ENCODE assay signal across 22 cellular contexts in genomic region chr15:75212200-75212858, GRCh38. TPM values are rescaled to one million over a fixed set of nuclear protein-coding genes. Genes with fewer than 3 reads are reported as not detected.
DNase-seq lines count a peak whose midpoint lies in the region; ATAC-seq, FAIRE-seq and TF ChIP-seq lines count a peak whose summit lies in the region.
"Had no signal": no experiment of that assay in that cellular context is flagged by ENCODE, and none has a peak within 500 bp of the region (broad histone marks: within the 10 kb centered on the region; RNA-seq: fewer than 3 reads in every experiment).

No MANE protein-coding gene starts in this region.

- H2BK5ac ChIP-seq in mesenchymal stem cell (ENCODE audit: low read depth, low read length, poor library complexity, severe bottlenecking): no peak overlapping the region

- peaks cover 3% of the 10 kb centered on the region for H3K79me1 ChIP-seq in mesenchymal stem cell (replicated peaks; ENCODE audit: low read length, poor library complexity, severe bottlenecking)

- intact Hi-C loops in HepG2 (cut with micrococcal nuclease; ENCODE audit: unreplicated experiment): no loop called here
- intact Hi-C loops in right lobe of liver (cut with DNase I): no loop called here

- H2AFZ ChIP-seq in HepG2 (ENCODE audit: low read length) (no peak overlapping the region), mesenchymal stem cell (ENCODE audit: low read depth, low read length) (no peak overlapping the region)

- H3K79me2 ChIP-seq in HepG2 (ENCODE audit: insufficient read depth, low read length): peaks cover 35% of the 10 kb centered on the region

- no peak for ATAC-seq in HepG2
- ATAC-seq in right lobe of liver: no peak
- no peak for ATAC-seq in GM21529 (IDR thresholded peaks at IDR 0.05; ENCODE audit: unreplicated experiment)

- H2AK5ac ChIP-seq in mesenchymal stem cell (ENCODE audit: low read length, severe bottlenecking): no peak overlapping the region

- TF ChIP-seq RAD21 in HepG2 (CRISPR knock-in tag; IDR thresholded peaks at IDR 0.05): no peak

- DNase-seq in HepG2 (ENCODE audit: low spot score): no peak
- no peak for DNase-seq in right lobe of liver
- no peak for DNase-seq in RWPE1 (ENCODE audit: low spot score)
- DNase-seq in mesenchymal stem cell: no peak
- no peak for DNase-seq in NCI-H510A treated with DMSO at 0.1 percent for 48 hours (lab: John Stamatoyannopoulos, UW)
- DNase-seq in GM20000 (ENCODE audit: low spot score): no peak
- DNase-seq: COR-L47, H9, KBM-7, NCI-H1417 treated with DMSO at 0.1 percent for 48 hours, NCI-H2029 treated with DMSO at 0.1 percent for 48 hours, NCI-H2171 treated with DMSO at 0.1 percent for 48 hours, NCI-H446 treated with DMSO at 0.1 percent for 48 hours, NCI-H748 treated with DMSO at 0.1 percent for 48 hours, OCI-M1, SIG-M5 had no signal

- H3K4me3 ChIP-seq in HepG2 (replicated peaks in 1 of 3; ENCODE audit: insufficient read depth in 1 of 3, low read depth in 2 of 3, low read length in 3 of 3) (no peak overlapping the region), right lobe of liver (no peak overlapping the region), mesenchymal stem cell (ENCODE audit: insufficient read depth in 1 of 2, low read depth in 1 of 2, low read length in 2 of 2) (no peak overlapping the region)
- H3K4me3 ChIP-seq: A549 had no signal

- no peak overlapping the region for H3K18ac ChIP-seq in mesenchymal stem cell (ENCODE audit: low read depth in 1 of 2, low read length in 2 of 2)

- H3K9me3 ChIP-seq in HepG2 (ENCODE audit: low read length): no peaks in the 10 kb centered on the region
- no peaks in the 10 kb centered on the region for H3K9me3 ChIP-seq in right lobe of liver
- H3K9me3 ChIP-seq in mesenchymal stem cell (ENCODE audit: control insufficient read depth, low read length): no peaks in the 10 kb centered on the region
- H3K9me3 ChIP-seq: A549 had no signal

- no TSS peak for BruUV-seq in HepG2 (replicated peaks; lab: Mats Ljungman, UMichigan)

- H2BK12ac ChIP-seq in mesenchymal stem cell (ENCODE audit: low read length in 2 of 2): no peak overlapping the region

- H4K8ac ChIP-seq in mesenchymal stem cell (ENCODE audit: low read length): no peak overlapping the region

- no peak overlapping the region for H3K23ac ChIP-seq in mesenchymal stem cell (ENCODE audit: low read length in 2 of 2)

- H4K20me1 ChIP-seq in HepG2 (ENCODE audit: insufficient read depth, low read length): peaks cover 67% of the 10 kb centered on the region

- no peak for FAIRE-seq in HepG2 (lab: Jason Lieb, UNC)
- FAIRE-seq: A549, HTR-8/SVneo had no signal

- H3K9ac ChIP-seq in HepG2 (ENCODE audit: insufficient read depth, low read depth, low read length) (no peak overlapping the region), mesenchymal stem cell (ENCODE audit: low read length) (peak overlapping the region; percentile 34)

- H2BK15ac ChIP-seq in mesenchymal stem cell (ENCODE audit: low read depth, poor library complexity, severe bottlenecking): no peak overlapping the region

- H4K91ac ChIP-seq in mesenchymal stem cell (ENCODE audit: low read length): no peak overlapping the region

- H3K4me2 ChIP-seq in HepG2 (ENCODE audit: low read depth, low read length) (no peak overlapping the region), mesenchymal stem cell (ENCODE audit: low read length, poor library complexity, severe bottlenecking) (no peak overlapping the region)
- H3K4me2 ChIP-seq: A549 had no signal

- in situ Hi-C loops in HepG2 (cut with HindIII; ENCODE audit: extremely low pct_ligation_motif_present, low pct_unique_long_range_greater_than_20kb): no loop called here

- POLR2A ChIA-PET in HepG2 (lab: Yijun Ruan, JAX): no interaction called here
- POLR2A ChIA-PET in RWPE1 (lab: Yijun Ruan, JAX; ENCODE audit: low non-redundant PET): no interaction called here

- H3K4ac ChIP-seq in mesenchymal stem cell (ENCODE audit: low read depth in 1 of 2, low read length in 2 of 2): no peak overlapping the region

- H3K4me1 ChIP-seq in HepG2 (ENCODE audit: insufficient read depth, low read length) (peaks cover 6% of the 10 kb centered on the region; the same call in 1 of the 2 replicates), right lobe of liver (no peaks in the 10 kb centered on the region), mesenchymal stem cell (ENCODE audit: control insufficient read depth, insufficient read depth, low read depth, low read length) (peaks cover 15% of the 10 kb centered on the region)
- H3K4me1 ChIP-seq: A549 had no signal

- H3K36me3 ChIP-seq in HepG2 (replicated peaks in 1 of 2; ENCODE audit: control insufficient read depth in 1 of 2, insufficient read depth in 2 of 2, low read length in 2 of 2) (peaks cover 47 to 58% of the 10 kb centered on the region in 2 experiments; a peak in 4 of 5 replicates), right lobe of liver (peaks cover 0 to 14% (median 9%) of the 10 kb centered on the region in 4 donors), mesenchymal stem cell (ENCODE audit: control insufficient read depth in 1 of 2, insufficient read depth in 2 of 2, low read depth in 1 of 2, low read length in 2 of 2) (peaks cover 46 to 60% of the 10 kb centered on the region in 2 experiments)

- no peak for TF ChIP-seq CTCF in HepG2 (CRISPR knock-in tag; IDR thresholded peaks at IDR 0.05)
- TF ChIP-seq CTCF in right lobe of liver (IDR thresholded peaks at IDR 0.05): no peak
- TF ChIP-seq CTCF in RWPE1 (conservative IDR thresholded peaks at IDR 0.05; ENCODE audit: low read depth): no peak
- no peak for TF ChIP-seq CTCF in GM20000 (IDR thresholded peaks at IDR 0.05; ENCODE audit: extremely low read depth, missing control alignments)

- no peak overlapping the region for H3K27ac ChIP-seq in HepG2 (ENCODE audit: extremely low read length, insufficient read depth, low read length)
- no peak overlapping the region for H3K27ac ChIP-seq in right lobe of liver
- peak overlapping the region; percentile 27 for H3K27ac ChIP-seq in RWPE1
- H3K27ac ChIP-seq in mesenchymal stem cell (ENCODE audit: low read length, poor library complexity, severe bottlenecking): no peak overlapping the region
- H3K27ac ChIP-seq: A549, C4-2B, HL-60 had no signal

- WGBS in HepG2 (ENCODE audit: low lambda C conversion rate): 94% methylated on average over 5 of the region's 7 CpGs
- WGBS in right lobe of liver (ENCODE audit: insufficient coverage, low coverage, low lambda C conversion rate, missing lambda C conversion rate): 95% methylated on average over 3 of the region's 7 CpGs
- 97% methylated on average over 7 of the region's 7 CpGs for WGBS in mesenchymal stem cell

- CTCF ChIA-PET in HepG2 (lab: Yijun Ruan, JAX; ENCODE audit: low intra/inter-chr PET ratio, low total read pairs) (no interaction called here), RWPE1 (lab: Yijun Ruan, JAX) (no interaction called here)

- no peak for TF ChIP-seq EP300 in HepG2 (IDR thresholded peaks at IDR 0.05; ENCODE audit: low read depth in 2 of 2, low read length in 2 of 2)
- TF ChIP-seq EP300 in HepG2 (CRISPR knock-in tag; IDR thresholded peaks at IDR 0.05; ENCODE audit: borderline replicate concordance): no peak

- no peaks in the 10 kb centered on the region for H3K27me3 ChIP-seq in HepG2 (ENCODE audit: control insufficient read depth in 1 of 2, insufficient read depth in 2 of 2, low read length in 2 of 2)
- no peaks in the 10 kb centered on the region for H3K27me3 ChIP-seq in right lobe of liver
- no peaks in the 10 kb centered on the region for H3K27me3 ChIP-seq in mesenchymal stem cell (ENCODE audit: control insufficient read depth in 1 of 2, insufficient read depth in 1 of 2, low read length in 2 of 2)

- TF ChIP-seq POLR2A in HepG2 (IDR thresholded peaks at IDR 0.05; ENCODE audit: insufficient read depth in 1 of 2, low read depth in 2 of 2, low read length in 2 of 2) (peak in 1 of 2 experiments; percentile 16; a peak in 1 of 4 replicates), right lobe of liver (IDR thresholded peaks at IDR 0.05) (no peak)

- no peak overlapping the region for H3K14ac ChIP-seq in mesenchymal stem cell (ENCODE audit: low read length in 2 of 2)

- no peak overlapping the region for H2BK120ac ChIP-seq in mesenchymal stem cell (ENCODE audit: low read depth, low read length)

RNA-seq across cellular contexts. Expression of gene C15orf39, which starts 10.6 kb away (rescaled TPM):
- total RNA-seq in HepG2 (2016; rRNA removed; fragmentation: Illumina TruSeq; extraction: Trizol) (13.5 and 17.5 TPM in 2 replicates), right lobe of liver (1 to 10 TPM; 3.6 to 9.4 (median 5.8) TPM)
- total RNA-seq in HepG2 (2016; cell fraction: cytosol; rRNA removed; fragmentation: Illumina TruSeq; extraction: Trizol; ENCODE audit: low read depth): 3.3 and 3.4 TPM in 2 replicates
- 14.9 and 16.1 TPM in 2 replicates for total RNA-seq in HepG2 (2016; cell fraction: insoluble cytoplasmic fraction; rRNA removed; fragmentation: Illumina TruSeq; extraction: Trizol)
- total RNA-seq in HepG2 (2016; cell fraction: membrane; rRNA removed; fragmentation: Illumina TruSeq; extraction: Trizol): 10.8 and 11.9 TPM in 2 replicates
- 15.0 and 15.3 TPM in 2 replicates for total RNA-seq in HepG2 (2016; cell fraction: nucleus; rRNA removed; fragmentation: Illumina TruSeq; extraction: Trizol)
- polyA plus RNA-seq in HepG2 (2011; rRNA removed): 6.2 and 8.1 TPM in 2 replicates
- polyA plus RNA-seq in HepG2 (2011; cell fraction: cytosol; rRNA removed): 3.4 and 5.1 TPM in 2 replicates
- polyA plus RNA-seq in HepG2 (2011; cell fraction: nucleus; rRNA removed): 22.0 and 24.2 TPM in 2 replicates
- 14.6 and 19.5 TPM in 2 replicates for polyA plus RNA-seq in HepG2 (2012)
- 1.9 and 2.1 TPM in 2 replicates for polyA plus RNA-seq in HepG2 (2016; cell fraction: cytosol; fragmentation: Illumina TruSeq; extraction: Trizol; ENCODE audit: low read depth)
- polyA plus RNA-seq in HepG2 (2016; cell fraction: insoluble cytoplasmic fraction; fragmentation: Illumina TruSeq; extraction: Trizol; ENCODE audit: low read depth): 20.1 and 30.7 TPM in 2 replicates
- polyA plus RNA-seq in HepG2 (2016; cell fraction: membrane; fragmentation: Illumina TruSeq; extraction: Trizol; ENCODE audit: low read depth): 5.4 and 6.0 TPM in 2 replicates
- polyA plus RNA-seq in HepG2 (2016; cell fraction: nucleus; fragmentation: Illumina TruSeq; extraction: Trizol; ENCODE audit: insufficient read depth, low read depth): 23.1 and 30.5 TPM in 2 replicates
- polyA minus RNA-seq in HepG2 (2011; rRNA and poly(A)+ RNA removed; ENCODE audit: low replicate concordance): 26.0 and 33.5 TPM in 2 replicates
- 17.1 and 17.5 TPM in 2 replicates for polyA minus RNA-seq in HepG2 (2011; cell fraction: cytosol; rRNA and poly(A)+ RNA removed)
- polyA minus RNA-seq in HepG2 (2011; cell fraction: nucleus; rRNA and poly(A)+ RNA removed): 20.3 and 23.0 TPM in 2 replicates
- 12.4 TPM for polyA plus RNA-seq in mesenchymal stem cell (2013, experiment 1 of 2)
- polyA plus RNA-seq in mesenchymal stem cell (2013, experiment 2 of 2): 12.2 TPM

RNA-seq across cellular contexts. Expression of gene GOLGA6C, which starts 45.8 kb away (rescaled TPM):
- total RNA-seq in HepG2 (2016; rRNA removed; fragmentation: Illumina TruSeq; extraction: Trizol) (not detected in 2 replicates), right lobe of liver (under 1 TPM in 3 of 6 experiments, not detected in 3; 0.19 to 0.51 (median 0.22) TPM)
- not detected in 2 replicates for total RNA-seq in HepG2 (2016; cell fraction: cytosol; rRNA removed; fragmentation: Illumina TruSeq; extraction: Trizol; ENCODE audit: low read depth)
- 0.09 TPM in 1 of 2 replicates, not detected in the other for total RNA-seq in HepG2 (2016; cell fraction: insoluble cytoplasmic fraction; rRNA removed; fragmentation: Illumina TruSeq; extraction: Trizol)
- not detected in 2 replicates for total RNA-seq in HepG2 (2016; cell fraction: membrane; rRNA removed; fragmentation: Illumina TruSeq; extraction: Trizol)
- not detected in 2 replicates for total RNA-seq in HepG2 (2016; cell fraction: nucleus; rRNA removed; fragmentation: Illumina TruSeq; extraction: Trizol)
- polyA plus RNA-seq in HepG2 (2011; rRNA removed): not detected in 2 replicates
- polyA plus RNA-seq in HepG2 (2011; cell fraction: cytosol; rRNA removed): not detected in 2 replicates
- 0.07 and 0.11 TPM in 2 replicates for polyA plus RNA-seq in HepG2 (2011; cell fraction: nucleus; rRNA removed)
- polyA plus RNA-seq in HepG2 (2012): not detected in 2 replicates
- not detected in 2 replicates for polyA plus RNA-seq in HepG2 (2016; cell fraction: cytosol; fragmentation: Illumina TruSeq; extraction: Trizol; ENCODE audit: low read depth)
- polyA plus RNA-seq in HepG2 (2016; cell fraction: insoluble cytoplasmic fraction; fragmentation: Illumina TruSeq; extraction: Trizol; ENCODE audit: low read depth): not detected in 2 replicates
- polyA plus RNA-seq in HepG2 (2016; cell fraction: membrane; fragmentation: Illumina TruSeq; extraction: Trizol; ENCODE audit: low read depth): not detected in 2 replicates
- polyA plus RNA-seq in HepG2 (2016; cell fraction: nucleus; fragmentation: Illumina TruSeq; extraction: Trizol; ENCODE audit: insufficient read depth, low read depth): not detected in 2 replicates
- not detected in 2 replicates for polyA minus RNA-seq in HepG2 (2011; rRNA and poly(A)+ RNA removed; ENCODE audit: low replicate concordance)
- not detected in 2 replicates for polyA minus RNA-seq in HepG2 (2011; cell fraction: cytosol; rRNA and poly(A)+ RNA removed)
- polyA minus RNA-seq in HepG2 (2011; cell fraction: nucleus; rRNA and poly(A)+ RNA removed): not detected in 2 replicates
- polyA plus RNA-seq in mesenchymal stem cell (2013, experiment 1 of 2): not detected
- not detected for polyA plus RNA-seq in mesenchymal stem cell (2013, experiment 2 of 2)
- total RNA-seq: H9, RPMI7951 had no signal
- polyA plus RNA-seq: A549 had no signal
